In genomic region chr6:43090557-43090952, GRCh38 we compare ENCODE assay signal across 15 cellular contexts. TPM values are rescaled to one million over a fixed set of nuclear protein-coding genes. Genes with fewer than 3 reads are reported as not detected.
DNase-seq lines count a peak whose midpoint lies in the region; ATAC-seq, FAIRE-seq and TF ChIP-seq lines count a peak whose summit lies in the region.
"Had no signal": no experiment of that assay in that cellular context is flagged by ENCODE, and none has a peak within 500 bp of the region (broad histone marks: within the 10 kb centered on the region; RNA-seq: fewer than 3 reads in every experiment).

No MANE protein-coding gene starts in this region.

- peak overlapping the region; percentile 79 to 80 for H3K27ac ChIP-seq in prostate gland
- H3K27ac ChIP-seq: left ventricle myocardium inferior, SJSA1 had no signal

- peak; percentile 52 for FAIRE-seq in G401.6 (lab: Jason Lieb, UNC)

- H3K36me3 ChIP-seq in prostate gland, result no peaks in the 10 kb centered on the region
- H3K36me3 ChIP-seq: left ventricle myocardium inferior, sigmoid colon, SJSA1 had no signal

- H3K4me3 ChIP-seq in fibroblast of villous mesenchyme (ENCODE audit: low read depth, low read length), result no peak overlapping the region
- H3K4me3 ChIP-seq in prostate gland, result no peak overlapping the region
- H3K4me3 ChIP-seq: left ventricle myocardium inferior, sigmoid colon, SJSA1 had no signal

- intact Hi-C loops in prostate gland (cut with DNase I), result no loop called here

- no peak for TF ChIP-seq CTCF in fibroblast of villous mesenchyme (IDR thresholded peaks at IDR 0.05; ENCODE audit: insufficient read depth, low read depth, low read length)
- no peak for TF ChIP-seq CTCF in prostate gland (IDR thresholded peaks at IDR 0.05)

- TF ChIP-seq POLR2A in prostate gland (IDR thresholded peaks at IDR 0.05), result no peak

- no peak for ATAC-seq in GM21447 (IDR thresholded peaks at IDR 0.05; ENCODE audit: unreplicated experiment)

- H3K4me1 ChIP-seq in prostate gland (replicated peaks), result peaks cover 32% of the 10 kb centered on the region
- H3K4me1 ChIP-seq: left ventricle myocardium inferior had no signal

- H3K27me3 ChIP-seq in prostate gland (replicated peaks; ENCODE audit: insufficient read depth), result no peaks in the 10 kb centered on the region
- H3K27me3 ChIP-seq: sigmoid colon, SJSA1 had no signal

- peak; percentile 75 for DNase-seq in NCI-H69 (lab: John Stamatoyannopoulos, UW)
- peak; percentile 54 for DNase-seq in fibroblast of villous mesenchyme (ENCODE audit: low read depth)
- DNase-seq in prostate gland (ENCODE audit: low spot score), result peak; percentile 79
- no peak for DNase-seq in AML-193 (lab: John Stamatoyannopoulos, UW)
- no peak for DNase-seq in NCI-H1436 (lab: John Stamatoyannopoulos, UW)
- no peak for DNase-seq in activated CD4-positive, CD25-positive, alpha-beta regulatory T cell (lab: John Stamatoyannopoulos, UW)
- DNase-seq: activated CD4-positive, alpha-beta memory T cell treated with anti-CD3 and anti-CD28 coated beads for 36 hours; erythroblast; left ventricle myocardium inferior; NCI-H1436 treated with DMSO at 0.1 percent for 48 hours; sigmoid colon; stimulated activated CD8-positive, alpha-beta memory T cell treated with anti-CD3 and anti-CD28 coated beads, Interleukin-4, amount 100 ng/mL, for 48 hours had no signal

- H3K9me3 ChIP-seq in prostate gland, result no peaks in the 10 kb centered on the region
- H3K9me3 ChIP-seq: left ventricle myocardium inferior, sigmoid colon, SJSA1 had no signal

- WGBS in prostate gland, result 8% methylated on average over 2 of the region's 2 CpGs

RNA-seq across cellular contexts. Expression of gene PTK7, which starts 14.4 kb away (rescaled TPM):
- total RNA-seq in fibroblast of villous mesenchyme (191 and 199 TPM in 2 replicates), prostate gland (10 to 100 TPM; 83.3 to 85.2 TPM)

RNA-seq across cellular contexts. Expression of gene KLC4, which starts 31.1 kb away (rescaled TPM):
- total RNA-seq in fibroblast of villous mesenchyme, result 16.0 and 16.1 TPM in 2 replicates
- total RNA-seq in prostate gland, result 10 to 100 TPM; 27.3 to 41.2 TPM

RNA-seq across cellular contexts. Expression of gene MRPL2, which starts 31.3 kb away (rescaled TPM):
- total RNA-seq in fibroblast of villous mesenchyme (20.7 and 23.8 TPM in 2 replicates), prostate gland (10 to 100 TPM; 19.1 to 52.3 TPM)

RNA-seq across cellular contexts. Expression of gene CUL7, which starts 36.9 kb away (rescaled TPM):
- total RNA-seq in fibroblast of villous mesenchyme (46.1 and 54.8 TPM in 2 replicates), prostate gland (10 to 100 TPM; 18.6 to 30.4 TPM)

Comparison
In these comparisons a context has a peak if more than half of its experiments do, and no peak if none do; other contexts are left out.
1. DNase-seq: peak in NCI-H69 (single experiment), fibroblast of villous mesenchyme (single experiment) and prostate gland (single experiment); none in AML-193 (0 of 2), NCI-H1436 (single experiment) and activated CD4-positive, CD25-positive, alpha-beta regulatory T cell (0 of 4).